Comparison of ENCODE assay signal across 1 cellular context in the genomic region with DNA sequence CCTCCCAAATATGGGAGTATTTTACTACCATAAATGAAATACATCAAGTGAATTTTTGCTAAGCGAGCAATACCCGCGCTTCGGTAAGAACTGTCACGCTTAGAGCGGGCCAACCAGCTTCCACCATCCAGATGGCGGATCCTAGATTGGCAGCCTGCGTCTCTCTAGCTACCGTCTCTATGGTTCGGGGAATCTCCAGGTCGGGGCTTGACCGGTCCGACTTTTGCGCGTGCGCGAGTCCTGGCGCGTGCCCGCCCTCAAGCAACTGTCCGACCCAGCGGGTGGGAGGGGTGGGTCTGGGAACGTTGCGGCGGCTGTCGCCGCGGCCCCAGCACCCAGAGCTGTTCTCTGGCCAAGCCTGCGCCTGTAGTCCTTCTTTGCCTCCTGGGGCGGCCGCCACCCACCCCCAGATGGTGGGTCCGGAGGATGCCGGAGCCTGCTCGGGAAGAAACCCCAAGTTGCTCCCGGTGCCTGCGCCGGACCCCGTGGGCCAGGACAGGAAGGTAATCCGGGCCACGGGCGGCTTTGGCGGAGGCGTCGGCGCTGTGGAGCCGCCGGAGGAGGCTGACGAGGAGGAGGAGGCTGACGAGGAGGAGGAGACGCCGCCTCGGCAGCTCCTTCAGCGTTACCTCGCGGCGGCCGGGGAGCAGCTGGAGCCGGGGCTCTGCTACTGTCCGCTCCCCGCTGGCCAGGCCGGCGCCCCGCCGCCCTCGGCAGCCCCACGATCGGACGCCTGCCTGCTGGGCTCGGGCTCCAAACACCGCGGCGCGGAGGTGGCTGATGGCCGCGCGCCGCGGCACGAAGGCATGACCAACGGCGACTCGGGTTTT.
TF ChIP-seq lines count a peak whose summit lies in the region.

A gene (plus strand): TSS at position 338 of the 830 bp plus-strand sequence. CDS start 73 bp downstream, at position 411.

TF ChIP-seq in HepG2, 621 proteins besides CTCF, POLR2A, EP300 and RAD21 (continued from another document and continues in another):
- TF ChIP-seq, protein P1, sequence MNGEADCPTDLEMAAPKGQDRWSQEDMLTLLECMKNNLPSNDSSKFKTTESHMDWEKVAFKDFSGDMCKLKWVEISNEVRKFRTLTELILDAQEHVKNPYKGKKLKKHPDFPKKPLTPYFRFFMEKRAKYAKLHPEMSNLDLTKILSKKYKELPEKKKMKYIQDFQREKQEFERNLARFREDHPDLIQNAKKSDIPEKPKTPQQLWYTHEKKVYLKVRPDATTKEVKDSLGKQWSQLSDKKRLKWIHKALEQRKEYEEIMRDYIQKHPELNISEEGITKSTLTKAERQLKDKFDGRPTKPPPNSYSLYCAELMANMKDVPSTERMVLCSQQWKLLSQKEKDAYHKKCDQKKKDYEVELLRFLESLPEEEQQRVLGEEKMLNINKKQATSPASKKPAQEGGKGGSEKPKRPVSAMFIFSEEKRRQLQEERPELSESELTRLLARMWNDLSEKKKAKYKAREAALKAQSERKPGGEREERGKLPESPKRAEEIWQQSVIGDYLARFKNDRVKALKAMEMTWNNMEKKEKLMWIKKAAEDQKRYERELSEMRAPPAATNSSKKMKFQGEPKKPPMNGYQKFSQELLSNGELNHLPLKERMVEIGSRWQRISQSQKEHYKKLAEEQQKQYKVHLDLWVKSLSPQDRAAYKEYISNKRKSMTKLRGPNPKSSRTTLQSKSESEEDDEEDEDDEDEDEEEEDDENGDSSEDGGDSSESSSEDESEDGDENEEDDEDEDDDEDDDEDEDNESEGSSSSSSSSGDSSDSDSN (CRISPR knock-in tag; IDR thresholded peaks at IDR 0.05): peak; percentile 92
- TF ChIP-seq MXI1 (IDR thresholded peaks at IDR 0.05; ENCODE audit: borderline replicate concordance, low read depth, low read length) (peak; percentile 62; the same call in 1 of the 3 replicates), ZMYM4 (CRISPR knock-in tag; IDR thresholded peaks at IDR 0.05) (peak; percentile 98), CBX1 (IDR thresholded peaks at IDR 0.05; ENCODE audit: low read depth) (no peak), SIN3A (IDR thresholded peaks at IDR 0.05; ENCODE audit: borderline replicate concordance, low read depth, low read length) (peak; percentile 58; the same call in 1 of the 2 replicates), ZSCAN20 (CRISPR knock-in tag; IDR thresholded peaks at IDR 0.05; ENCODE audit: borderline replicate concordance) (no peak), RXRA (CRISPR knock-in tag; IDR thresholded peaks at IDR 0.05) (no peak; the same call in 1 of the 2 replicates), ZMYM3 (CRISPR knock-in tag; IDR thresholded peaks at IDR 0.05) (peak; percentile 13; the same call in 1 of the 2 replicates), HHEX (CRISPR knock-in tag; IDR thresholded peaks at IDR 0.05) (no peak), ZNF335 (CRISPR knock-in tag; IDR thresholded peaks at IDR 0.05) (peak; percentile 52; the same call in 1 of the 2 replicates), RCOR2 (CRISPR knock-in tag; IDR thresholded peaks at IDR 0.05) (no peak), ZNF841 (CRISPR knock-in tag; IDR thresholded peaks at IDR 0.05; ENCODE audit: borderline replicate concordance) (no peak), KDM5B (CRISPR knock-in tag; IDR thresholded peaks at IDR 0.05; ENCODE audit: borderline replicate concordance) (peak; percentile 74; the same call in 1 of the 2 replicates), ZFP82 (CRISPR knock-in tag; IDR thresholded peaks at IDR 0.05; ENCODE audit: borderline replicate concordance) (peak; percentile 72; the same call in 1 of the 2 replicates), U2AF2 (IDR thresholded peaks at IDR 0.05; ENCODE audit: low read depth, low read length) (0 out of 2 replicates have a peak, but pooled peaks have one; percentile 30)
- TF ChIP-seq, protein P2, sequence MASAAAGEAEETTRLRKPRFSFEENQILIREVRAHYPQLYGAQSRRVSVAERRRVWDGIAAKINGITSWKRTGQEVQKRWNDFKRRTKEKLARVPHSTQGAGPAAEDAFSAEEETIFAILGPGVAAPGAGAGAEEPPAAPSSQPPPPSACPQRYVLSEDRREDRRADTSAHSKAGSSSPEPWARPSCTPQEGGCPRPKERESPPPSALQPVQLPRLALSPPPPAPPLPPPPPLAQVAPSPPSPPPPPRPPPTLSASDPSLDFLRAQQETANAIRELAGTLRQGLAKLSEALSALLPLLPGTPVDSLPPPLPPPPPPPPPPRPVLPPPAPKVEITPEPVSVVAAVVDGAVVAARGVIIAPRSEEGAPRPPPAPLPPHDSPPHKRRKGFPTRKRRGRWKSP (CRISPR knock-in tag; IDR thresholded peaks at IDR 0.05): peak; percentile 54; the same call in 1 of the 2 replicates
- TF ChIP-seq, protein P3, sequence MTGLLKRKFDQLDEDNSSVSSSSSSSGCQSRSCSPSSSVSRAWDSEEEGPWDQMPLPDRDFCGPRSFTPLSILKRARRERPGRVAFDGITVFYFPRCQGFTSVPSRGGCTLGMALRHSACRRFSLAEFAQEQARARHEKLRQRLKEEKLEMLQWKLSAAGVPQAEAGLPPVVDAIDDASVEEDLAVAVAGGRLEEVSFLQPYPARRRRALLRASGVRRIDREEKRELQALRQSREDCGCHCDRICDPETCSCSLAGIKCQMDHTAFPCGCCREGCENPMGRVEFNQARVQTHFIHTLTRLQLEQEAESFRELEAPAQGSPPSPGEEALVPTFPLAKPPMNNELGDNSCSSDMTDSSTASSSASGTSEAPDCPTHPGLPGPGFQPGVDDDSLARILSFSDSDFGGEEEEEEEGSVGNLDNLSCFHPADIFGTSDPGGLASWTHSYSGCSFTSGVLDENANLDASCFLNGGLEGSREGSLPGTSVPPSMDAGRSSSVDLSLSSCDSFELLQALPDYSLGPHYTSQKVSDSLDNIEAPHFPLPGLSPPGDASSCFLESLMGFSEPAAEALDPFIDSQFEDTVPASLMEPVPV (CRISPR knock-in tag; IDR thresholded peaks at IDR 0.05): 0 out of 2 replicates have a peak, but pooled peaks have one; percentile 34
- TF ChIP-seq, protein P4, sequence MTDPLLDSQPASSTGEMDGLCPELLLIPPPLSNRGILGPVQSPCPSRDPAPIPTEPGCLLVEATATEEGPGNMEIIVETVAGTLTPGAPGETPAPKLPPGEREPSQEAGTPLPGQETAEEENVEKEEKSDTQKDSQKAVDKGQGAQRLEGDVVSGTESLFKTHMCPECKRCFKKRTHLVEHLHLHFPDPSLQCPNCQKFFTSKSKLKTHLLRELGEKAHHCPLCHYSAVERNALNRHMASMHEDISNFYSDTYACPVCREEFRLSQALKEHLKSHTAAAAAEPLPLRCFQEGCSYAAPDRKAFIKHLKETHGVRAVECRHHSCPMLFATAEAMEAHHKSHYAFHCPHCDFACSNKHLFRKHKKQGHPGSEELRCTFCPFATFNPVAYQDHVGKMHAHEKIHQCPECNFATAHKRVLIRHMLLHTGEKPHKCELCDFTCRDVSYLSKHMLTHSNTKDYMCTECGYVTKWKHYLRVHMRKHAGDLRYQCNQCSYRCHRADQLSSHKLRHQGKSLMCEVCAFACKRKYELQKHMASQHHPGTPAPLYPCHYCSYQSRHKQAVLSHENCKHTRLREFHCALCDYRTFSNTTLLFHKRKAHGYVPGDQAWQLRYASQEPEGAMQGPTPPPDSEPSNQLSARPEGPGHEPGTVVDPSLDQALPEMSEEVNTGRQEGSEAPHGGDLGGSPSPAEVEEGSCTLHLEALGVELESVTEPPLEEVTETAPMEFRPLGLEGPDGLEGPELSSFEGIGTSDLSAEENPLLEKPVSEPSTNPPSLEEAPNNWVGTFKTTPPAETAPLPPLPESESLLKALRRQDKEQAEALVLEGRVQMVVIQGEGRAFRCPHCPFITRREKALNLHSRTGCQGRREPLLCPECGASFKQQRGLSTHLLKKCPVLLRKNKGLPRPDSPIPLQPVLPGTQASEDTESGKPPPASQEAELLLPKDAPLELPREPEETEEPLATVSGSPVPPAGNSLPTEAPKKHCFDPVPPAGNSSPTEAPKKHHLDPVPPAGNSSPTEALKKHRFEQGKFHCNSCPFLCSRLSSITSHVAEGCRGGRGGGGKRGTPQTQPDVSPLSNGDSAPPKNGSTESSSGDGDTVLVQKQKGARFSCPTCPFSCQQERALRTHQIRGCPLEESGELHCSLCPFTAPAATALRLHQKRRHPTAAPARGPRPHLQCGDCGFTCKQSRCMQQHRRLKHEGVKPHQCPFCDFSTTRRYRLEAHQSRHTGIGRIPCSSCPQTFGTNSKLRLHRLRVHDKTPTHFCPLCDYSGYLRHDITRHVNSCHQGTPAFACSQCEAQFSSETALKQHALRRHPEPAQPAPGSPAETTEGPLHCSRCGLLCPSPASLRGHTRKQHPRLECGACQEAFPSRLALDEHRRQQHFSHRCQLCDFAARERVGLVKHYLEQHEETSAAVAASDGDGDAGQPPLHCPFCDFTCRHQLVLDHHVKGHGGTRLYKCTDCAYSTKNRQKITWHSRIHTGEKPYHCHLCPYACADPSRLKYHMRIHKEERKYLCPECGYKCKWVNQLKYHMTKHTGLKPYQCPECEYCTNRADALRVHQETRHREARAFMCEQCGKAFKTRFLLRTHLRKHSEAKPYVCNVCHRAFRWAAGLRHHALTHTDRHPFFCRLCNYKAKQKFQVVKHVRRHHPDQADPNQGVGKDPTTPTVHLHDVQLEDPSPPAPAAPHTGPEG (CRISPR knock-in tag; IDR thresholded peaks at IDR 0.05): no peak
- TF ChIP-seq, protein P5, sequence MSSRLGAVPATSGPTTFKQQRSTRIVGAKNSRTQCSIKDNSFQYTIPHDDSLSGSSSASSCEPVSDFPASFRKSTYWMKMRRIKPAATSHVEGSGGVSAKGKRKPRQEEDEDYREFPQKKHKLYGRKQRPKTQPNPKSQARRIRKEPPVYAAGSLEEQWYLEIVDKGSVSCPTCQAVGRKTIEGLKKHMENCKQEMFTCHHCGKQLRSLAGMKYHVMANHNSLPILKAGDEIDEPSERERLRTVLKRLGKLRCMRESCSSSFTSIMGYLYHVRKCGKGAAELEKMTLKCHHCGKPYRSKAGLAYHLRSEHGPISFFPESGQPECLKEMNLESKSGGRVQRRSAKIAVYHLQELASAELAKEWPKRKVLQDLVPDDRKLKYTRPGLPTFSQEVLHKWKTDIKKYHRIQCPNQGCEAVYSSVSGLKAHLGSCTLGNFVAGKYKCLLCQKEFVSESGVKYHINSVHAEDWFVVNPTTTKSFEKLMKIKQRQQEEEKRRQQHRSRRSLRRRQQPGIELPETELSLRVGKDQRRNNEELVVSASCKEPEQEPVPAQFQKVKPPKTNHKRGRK (CRISPR knock-in tag; IDR thresholded peaks at IDR 0.05): no peak
- TF ChIP-seq, protein P6, sequence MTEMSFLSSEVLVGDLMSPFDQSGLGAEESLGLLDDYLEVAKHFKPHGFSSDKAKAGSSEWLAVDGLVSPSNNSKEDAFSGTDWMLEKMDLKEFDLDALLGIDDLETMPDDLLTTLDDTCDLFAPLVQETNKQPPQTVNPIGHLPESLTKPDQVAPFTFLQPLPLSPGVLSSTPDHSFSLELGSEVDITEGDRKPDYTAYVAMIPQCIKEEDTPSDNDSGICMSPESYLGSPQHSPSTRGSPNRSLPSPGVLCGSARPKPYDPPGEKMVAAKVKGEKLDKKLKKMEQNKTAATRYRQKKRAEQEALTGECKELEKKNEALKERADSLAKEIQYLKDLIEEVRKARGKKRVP (CRISPR knock-in tag; IDR thresholded peaks at IDR 0.05): peak in 1 of 2 experiments; percentile 41; a peak in 1 of 4 replicates
- TF ChIP-seq, protein P7, sequence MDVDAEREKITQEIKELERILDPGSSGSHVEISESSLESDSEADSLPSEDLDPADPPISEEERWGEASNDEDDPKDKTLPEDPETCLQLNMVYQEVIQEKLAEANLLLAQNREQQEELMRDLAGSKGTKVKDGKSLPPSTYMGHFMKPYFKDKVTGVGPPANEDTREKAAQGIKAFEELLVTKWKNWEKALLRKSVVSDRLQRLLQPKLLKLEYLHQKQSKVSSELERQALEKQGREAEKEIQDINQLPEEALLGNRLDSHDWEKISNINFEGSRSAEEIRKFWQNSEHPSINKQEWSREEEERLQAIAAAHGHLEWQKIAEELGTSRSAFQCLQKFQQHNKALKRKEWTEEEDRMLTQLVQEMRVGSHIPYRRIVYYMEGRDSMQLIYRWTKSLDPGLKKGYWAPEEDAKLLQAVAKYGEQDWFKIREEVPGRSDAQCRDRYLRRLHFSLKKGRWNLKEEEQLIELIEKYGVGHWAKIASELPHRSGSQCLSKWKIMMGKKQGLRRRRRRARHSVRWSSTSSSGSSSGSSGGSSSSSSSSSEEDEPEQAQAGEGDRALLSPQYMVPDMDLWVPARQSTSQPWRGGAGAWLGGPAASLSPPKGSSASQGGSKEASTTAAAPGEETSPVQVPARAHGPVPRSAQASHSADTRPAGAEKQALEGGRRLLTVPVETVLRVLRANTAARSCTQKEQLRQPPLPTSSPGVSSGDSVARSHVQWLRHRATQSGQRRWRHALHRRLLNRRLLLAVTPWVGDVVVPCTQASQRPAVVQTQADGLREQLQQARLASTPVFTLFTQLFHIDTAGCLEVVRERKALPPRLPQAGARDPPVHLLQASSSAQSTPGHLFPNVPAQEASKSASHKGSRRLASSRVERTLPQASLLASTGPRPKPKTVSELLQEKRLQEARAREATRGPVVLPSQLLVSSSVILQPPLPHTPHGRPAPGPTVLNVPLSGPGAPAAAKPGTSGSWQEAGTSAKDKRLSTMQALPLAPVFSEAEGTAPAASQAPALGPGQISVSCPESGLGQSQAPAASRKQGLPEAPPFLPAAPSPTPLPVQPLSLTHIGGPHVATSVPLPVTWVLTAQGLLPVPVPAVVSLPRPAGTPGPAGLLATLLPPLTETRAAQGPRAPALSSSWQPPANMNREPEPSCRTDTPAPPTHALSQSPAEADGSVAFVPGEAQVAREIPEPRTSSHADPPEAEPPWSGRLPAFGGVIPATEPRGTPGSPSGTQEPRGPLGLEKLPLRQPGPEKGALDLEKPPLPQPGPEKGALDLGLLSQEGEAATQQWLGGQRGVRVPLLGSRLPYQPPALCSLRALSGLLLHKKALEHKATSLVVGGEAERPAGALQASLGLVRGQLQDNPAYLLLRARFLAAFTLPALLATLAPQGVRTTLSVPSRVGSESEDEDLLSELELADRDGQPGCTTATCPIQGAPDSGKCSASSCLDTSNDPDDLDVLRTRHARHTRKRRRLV (CRISPR knock-in tag; IDR thresholded peaks at IDR 0.05): peak; percentile 60; the same call in 1 of the 2 replicates
